Comparison of ENCODE assay signal across 33 cellular contexts in genomic region chr5:106417163-106417562, GRCh38.
"Had no signal": no experiment of that assay in that cellular context is flagged by ENCODE, and none has a peak within 500 bp of the region (broad histone marks: within the 10 kb centered on the region; RNA-seq: fewer than 3 reads in every experiment).

No MANE protein-coding gene starts in this region.

- H3K4me3 ChIP-seq: adrenal gland, body of pancreas, breast epithelium, MG63 had no signal

- H3K27me3 Mint-ChIP-seq: activated B cell treated with CpG ODN at 0.5 μM for 24 hours; activated CD4-positive, alpha-beta memory T cell treated with anti-CD3 and anti-CD28 coated beads, Interleukin-2, amount 10 ng/mL, durations not matched to agents 7 days and 5 days; activated T-helper 17 cell treated with anti-CD3 and anti-CD28 coated beads, Interleukin-2, amount 50 U/mL, for 72 hours had no signal

- H3K9me3 ChIP-seq: adrenal gland, body of pancreas, breast epithelium, MG63 had no signal

- ATAC-seq: activated naive CD4-positive, alpha-beta T cell treated with anti-CD3 and anti-CD28 coated beads, Interleukin-2, amount 50 U/mL, for 72 hours; activated T-cell treated with anti-CD3 and anti-CD28 coated beads, Interleukin-2, amount 50 U/mL, for 72 hours; activated T-helper 17 cell treated with anti-CD3 and anti-CD28 coated beads, Interleukin-2, amount 50 U/mL, for 72 hours; body of pancreas; Panc1 had no signal

- H3K4me1 ChIP-seq: adrenal gland, body of pancreas, breast epithelium had no signal

- H3K36me3 ChIP-seq: adrenal gland, breast epithelium, MG63 had no signal

- H3K9me3 Mint-ChIP-seq: activated B cell treated with CpG ODN at 0.5 μM for 24 hours had no signal

- DNase-seq: activated B cell treated with CpG ODN at 0.5 μM for 24 hours; activated CD4-positive, alpha-beta memory T cell treated with anti-CD3 and anti-CD28 coated beads, Interleukin-2, amount 10 ng/mL, durations not matched to agents 7 days and 5 days; activated CD4-positive, alpha-beta T cell treated with anti-CD3 and anti-CD28 coated beads for 4 hours; activated CD4-positive, CD25-positive, alpha-beta regulatory T cell treated with anti-CD3 and anti-CD28 coated beads, Interleukin-2, amount 50 U/mL, for 72 hours; activated effector memory CD4-positive, alpha-beta T cell treated with anti-CD3 and anti-CD28 coated beads, Interleukin-2, amount 50 U/mL, for 16 hours; activated naive CD4-positive, alpha-beta T cell treated with Interleukin-2 at 50 U/mL for 16 hours; activated T-cell treated with anti-CD3 and anti-CD28 coated beads, Interleukin-2, amount 50 U/mL, for 1 hour; activated T-cell treated with anti-CD3 and anti-CD28 coated beads, Interleukin-2, amount 50 U/mL, for 72 hours; adrenal gland; body of pancreas; caudate nucleus; cerebellar nuclear complex; Kasumi-1; KG1; MG63; NCI-H1048; NCI-H1105 treated with DMSO at 0.1 percent for 48 hours; NCI-H1436; NCI-H1694; NCI-H1930; NCI-H2081 treated with DMSO at 0.1 percent for 48 hours; NCI-H345; NCI-H524 treated with DMSO at 0.1 percent for 48 hours; SHP77 treated with DMSO at 0.1 percent for 48 hours; SW 1271; T-helper 1 cell; T-helper 2 cell; T-helper 9 cell had no signal

- H3K4me1 Mint-ChIP-seq: activated B cell treated with CpG ODN at 0.5 μM for 24 hours; activated CD4-positive, alpha-beta memory T cell treated with anti-CD3 and anti-CD28 coated beads, Interleukin-2, amount 10 ng/mL, durations not matched to agents 7 days and 5 days; activated T-helper 17 cell treated with anti-CD3 and anti-CD28 coated beads, Interleukin-2, amount 50 U/mL, for 72 hours had no signal

- H3K4me3 Mint-ChIP-seq: activated B cell treated with CpG ODN at 0.5 μM for 24 hours; activated CD4-positive, alpha-beta memory T cell treated with anti-CD3 and anti-CD28 coated beads, Interleukin-2, amount 10 ng/mL, durations not matched to agents 7 days and 5 days; activated T-cell treated with anti-CD3 and anti-CD28 coated beads, Interleukin-2, amount 50 U/mL, for 72 hours; activated T-helper 17 cell treated with anti-CD3 and anti-CD28 coated beads, Interleukin-2, amount 50 U/mL, for 72 hours had no signal

- H3K27ac ChIP-seq: adrenal gland, body of pancreas, breast epithelium, VCaP had no signal

- H3K27ac Mint-ChIP-seq: activated B cell treated with CpG ODN at 0.5 μM for 24 hours; activated CD4-positive, alpha-beta memory T cell treated with anti-CD3 and anti-CD28 coated beads, Interleukin-2, amount 10 ng/mL, durations not matched to agents 7 days and 5 days; activated naive CD4-positive, alpha-beta T cell treated with anti-CD3 and anti-CD28 coated beads, Interleukin-2, amount 50 U/mL, for 72 hours; activated T-cell treated with anti-CD3 and anti-CD28 coated beads, Interleukin-2, amount 50 U/mL, for 72 hours; activated T-helper 17 cell treated with anti-CD3 and anti-CD28 coated beads, Interleukin-2, amount 50 U/mL, for 72 hours had no signal

- H3K27me3 ChIP-seq: adrenal gland, body of pancreas, breast epithelium, MG63 had no signal
